Comparison of ENCODE assay signal across 1 cellular context in the genomic region with DNA sequence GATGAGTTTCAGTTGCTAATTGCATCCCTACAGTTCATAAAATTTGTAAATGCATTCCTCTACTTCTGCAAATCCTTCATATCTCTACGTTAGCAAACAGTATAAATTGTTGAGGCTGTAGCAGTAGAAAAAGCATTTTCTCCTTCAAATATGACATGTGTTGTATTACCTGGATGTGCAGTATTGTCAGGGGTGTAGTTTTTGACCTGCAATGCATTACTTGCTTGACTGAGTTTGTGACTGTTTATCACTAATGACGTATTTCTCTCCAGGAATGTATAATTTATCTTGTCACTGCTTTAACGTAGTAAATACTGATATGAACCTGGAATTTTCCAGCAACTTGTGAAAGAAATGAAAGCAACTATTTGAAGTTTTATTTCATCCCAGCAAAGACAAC.
TF ChIP-seq lines count a peak whose summit lies in the region.
"Not testable (repeated sequence)": the region's sequence is repeated elsewhere in the genome, so short reads cannot be mapped to it uniquely, and the experiment has no call there.

No MANE protein-coding gene starts in this region.

- H3K9me2 ChIP-seq in neural cell (ENCODE audit: insufficient read depth, low read length) = not testable (repeated sequence)

- not testable (repeated sequence) for H3K4me3 ChIP-seq in neural cell (ENCODE audit: low read length)

- not testable (repeated sequence) for H3K36me3 ChIP-seq in neural cell (ENCODE audit: insufficient read depth, low read length)

- H3K27ac ChIP-seq in neural cell (ENCODE audit: low read length) = not testable (repeated sequence)

- H3K27me3 ChIP-seq in neural cell (ENCODE audit: insufficient read depth, low read depth, low read length) = not testable (repeated sequence)

- H2AFZ ChIP-seq in neural cell (ENCODE audit: low read depth, low read length) = not testable (repeated sequence)

- TF ChIP-seq EP300 in neural cell (conservative IDR thresholded peaks at IDR 0.05; ENCODE audit: poor library complexity, severe bottlenecking) = peak; percentile 81

- not testable (repeated sequence) for TF ChIP-seq RAD21 in neural cell (conservative IDR thresholded peaks at IDR 0.05)

- TF ChIP-seq CTCF in neural cell (IDR thresholded peaks at IDR 0.05; ENCODE audit: poor library complexity, severe bottlenecking) = not testable (repeated sequence)

- not testable (repeated sequence) for H4K20me1 ChIP-seq in neural cell (ENCODE audit: insufficient read depth)

- H3K79me2 ChIP-seq in neural cell (replicated peaks; ENCODE audit: insufficient read depth, low read length) = not testable (repeated sequence)

- not testable (repeated sequence) for H3K9me3 ChIP-seq in neural cell (ENCODE audit: low read length)

- H3F3A ChIP-seq in neural cell (ENCODE audit: insufficient read depth, low read length, poor library complexity, severe bottlenecking) = not testable (repeated sequence)

- not testable (repeated sequence) for H3K9ac ChIP-seq in neural cell (ENCODE audit: low read length)

- not testable (repeated sequence) for H3K4me2 ChIP-seq in neural cell (ENCODE audit: low read length)

TF ChIP-seq in neural cell, 6 proteins besides CTCF, POLR2A, EP300 and RAD21:
- TF ChIP-seq POLR2AphosphoS5 (IDR thresholded peaks at IDR 0.05) = peak; percentile 55
TF ChIP-seq in neural cell: peak in this region for 1; not testable (repeated sequence) for 5.
